8 cellular contexts compared by ENCODE assay signal in genomic region chr13:19633340-19634128, GRCh38. TPM values are rescaled to one million over a fixed set of nuclear protein-coding genes. Genes with fewer than 3 reads are reported as not detected.
DNase-seq lines count a peak whose midpoint lies in the region; ATAC-seq and TF ChIP-seq lines count a peak whose summit lies in the region.

Gene MPHOSPH8 (plus strand): TSS chr13:19633659. CDS start chr13:19633749, 90 bp downstream.

- WGBS in ovary, 3 donors = 0% methylated on average over 65 to 68 of the region's 68 CpGs
- WGBS in thyroid gland, 2 donors = 0 to 1% methylated on average over 67 to 68 of the region's 68 CpGs

- no peaks in the 10 kb centered on the region for H3K9me3 ChIP-seq in ovary
- H3K9me3 ChIP-seq in thyroid gland = no peaks in the 10 kb centered on the region

- H3K4me1 Mint-ChIP-seq in activated naive CD8-positive, alpha-beta T cell treated with anti-CD3 and anti-CD28 coated beads for 36 hours = peaks cover 32% of the 10 kb centered on the region

- no peak for TF ChIP-seq EP300 in ovary (IDR thresholded peaks at IDR 0.05)

- H3K4me1 ChIP-seq in ovary (ENCODE audit: insufficient read depth) = peaks cover 6% of the 10 kb centered on the region
- H3K4me1 ChIP-seq in thyroid gland = peaks cover 15% of the 10 kb centered on the region in 2 donors

- intact Hi-C loops in head of caudate nucleus (cut with DNase I) (loop anchor here (5.0 to 10.0 kb wide), 2 partner anchors 229 to 321 kb away; partner anchors contain the start of genes ZMYM2 and ZMYM5), ovary (cut with DNase I) (loop anchor here in 2 of 4 donors (1.0 to 10.0 kb wide), 3 partner anchors 151 to 231 kb away; partner anchors contain the start of genes PSPC1 (in 1 of the 2) and ZMYM5 (in 1 of the 2)), thyroid gland (cut with DNase I) (loop anchor here (5.0 to 10.0 kb wide), 2 partner anchors 151 to 229 kb away; partner anchors contain the start of genes PSPC1 and ZMYM5)

- CTCF ChIA-PET in GM10248 (lab: Yijun Ruan, JAX) = interaction anchor here (0.9 to 1.5 kb wide), 3 partner anchors 9 to 433 kb away, joined by 3 to 6 read pairs (median 3); no protein-coding TSS in a partner anchor

- peak; percentile 98 for DNase-seq in GM10248 (ENCODE audit: extremely low spot score)
- peak; percentile 83 for DNase-seq in NCI-H1105 (lab: John Stamatoyannopoulos, UW)
- DNase-seq in SKM-1 treated with dmso at 0.1 percent for 144 hours (lab: John Stamatoyannopoulos, UW; ENCODE audit: unreplicated experiment) = peak; percentile 89
- peak; percentile 94 for DNase-seq in activated naive CD8-positive, alpha-beta T cell treated with anti-CD3 and anti-CD28 coated beads for 36 hours
- peak; percentile 89 to 98 (median 95) for DNase-seq in head of caudate nucleus
- DNase-seq in ovary = peak; percentile 94 to 95 (median 95)
- peak; percentile 94 for DNase-seq in thyroid gland

- H3K27ac ChIP-seq in ovary (peak within 1 kb of the TSS; percentile 90 to 95), thyroid gland (peak within 1 kb of the TSS; percentile 82 to 89 (median 87))

- H3K36me3 ChIP-seq in ovary (no peaks in the 10 kb centered on the region), thyroid gland (no peaks in the 10 kb centered on the region)

- H3K4me3 ChIP-seq in ovary (peak within 1 kb of the TSS; percentile 92), thyroid gland (replicated peaks in 1 of 3) (peak within 1 kb of the TSS; percentile 73 to 95 (median 81))

- peaks cover 46% of the 10 kb centered on the region for H3K36me3 Mint-ChIP-seq in activated naive CD8-positive, alpha-beta T cell treated with anti-CD3 and anti-CD28 coated beads for 36 hours

- H3K27me3 Mint-ChIP-seq in activated naive CD8-positive, alpha-beta T cell treated with anti-CD3 and anti-CD28 coated beads for 36 hours = no peaks in the 10 kb centered on the region

- H3K27me3 ChIP-seq in ovary (no peaks in the 10 kb centered on the region), thyroid gland (no peaks in the 10 kb centered on the region)

- peak within 1 kb of the TSS; percentile 99 for H3K27ac Mint-ChIP-seq in activated naive CD8-positive, alpha-beta T cell treated with anti-CD3 and anti-CD28 coated beads for 36 hours

- peak within 1 kb of the TSS; percentile 100 for H3K4me3 Mint-ChIP-seq in activated naive CD8-positive, alpha-beta T cell treated with anti-CD3 and anti-CD28 coated beads for 36 hours

- peaks cover 7% of the 10 kb centered on the region for H3K9me3 Mint-ChIP-seq in activated naive CD8-positive, alpha-beta T cell treated with anti-CD3 and anti-CD28 coated beads for 36 hours

- peak; percentile 82 for TF ChIP-seq POLR2A in ovary (IDR thresholded peaks at IDR 0.05)
- TF ChIP-seq POLR2A in thyroid gland (IDR thresholded peaks at IDR 0.05) = peak in 1 of 2 donors; percentile 95

- TF ChIP-seq CTCF in GM10248 (IDR thresholded peaks at IDR 0.05; ENCODE audit: control extremely low read depth, extremely low read depth, low read depth, missing control alignments) (no peak), ovary (IDR thresholded peaks at IDR 0.05) (no peak), thyroid gland (IDR thresholded peaks at IDR 0.05) (no peak)

- POLR2A ChIA-PET in GM10248 (lab: Yijun Ruan, JAX) = interaction anchor here (0.6 kb wide), 1 partner anchor 439 kb away, joined by 3 read pairs; no protein-coding TSS in a partner anchor

- ATAC-seq in HG02623 (IDR thresholded peaks at IDR 0.05; ENCODE audit: unreplicated experiment) = peak; percentile 98

RNA-seq across cellular contexts. Expression of gene MPHOSPH8, which starts in this region (rescaled TPM):
- total RNA-seq in activated naive CD8-positive, alpha-beta T cell treated with anti-CD3 and anti-CD28 coated beads for 36 hours = 10 to 100 TPM; 27.6 to 31.3 TPM
- total RNA-seq in ovary (10 to 100 TPM; 32.9 to 47.2 (median 38.3) TPM), thyroid gland (10 to 100 TPM; 28.7 to 35.1 (median 31.7) TPM)
- 10 to 100 TPM; 44.3 to 58.4 TPM for polyA plus RNA-seq in ovary

Comparison
In these comparisons a context has a peak if more than half of its experiments do, and no peak if none do; other contexts are left out.
1. Peak in every context shown above with its lines: DNase-seq, ATAC-seq, H3K4me3 ChIP-seq and H3K27ac ChIP-seq.